In the genomic region with DNA sequence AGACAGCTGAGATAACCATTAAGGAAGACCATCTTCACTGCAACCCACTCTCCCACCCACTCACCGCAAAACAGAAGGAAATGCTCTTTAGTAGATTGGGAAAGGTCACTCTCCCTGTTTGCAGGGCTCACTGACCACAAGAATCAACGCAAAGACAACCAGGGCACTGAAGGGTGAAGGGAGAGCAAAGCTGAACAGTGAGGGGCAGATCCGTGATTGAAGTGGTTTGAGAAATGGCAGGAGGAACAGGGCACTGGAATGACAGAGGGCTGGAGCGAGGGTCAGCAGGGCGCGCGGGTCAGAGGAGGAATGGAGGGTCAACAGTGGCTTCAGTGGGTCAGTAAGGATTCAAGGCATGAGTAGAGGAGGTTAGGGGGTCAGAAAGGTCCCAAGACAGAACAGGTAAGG, we compare ENCODE assay signal across 8 cellular contexts. TPM values are rescaled to one million over a fixed set of nuclear protein-coding genes. Genes with fewer than 3 reads are reported as not detected.
DNase-seq lines count a peak whose midpoint lies in the region; ATAC-seq and TF ChIP-seq lines count a peak whose summit lies in the region.

No MANE protein-coding gene starts in this region.

- H3K27ac Mint-ChIP-seq in activated CD4-positive, alpha-beta memory T cell treated with anti-CD3 and anti-CD28 coated beads, Interleukin-2, amount 10 ng/mL, durations not matched to agents 7 days and 5 days: peak overlapping the region; percentile 91

- peaks cover 42% of the 10 kb centered on the region for H3K36me3 Mint-ChIP-seq in activated CD4-positive, alpha-beta memory T cell treated with anti-CD3 and anti-CD28 coated beads, Interleukin-2, amount 10 ng/mL, durations not matched to agents 7 days and 5 days (ENCODE audit: low read depth)

- no peaks in the 10 kb centered on the region for H3K27me3 ChIP-seq in DOHH2 (ENCODE audit: control insufficient read depth, low read length)

- ATAC-seq in HG02885 (IDR thresholded peaks at IDR 0.05; ENCODE audit: poor library complexity, unreplicated experiment) (peak; percentile 1), GM19324 (IDR thresholded peaks at IDR 0.05; ENCODE audit: low FRiP score, unreplicated experiment) (no peak), HG03139 (IDR thresholded peaks at IDR 0.05; ENCODE audit: unreplicated experiment) (no peak), HG03108 (IDR thresholded peaks at IDR 0.05; ENCODE audit: unreplicated experiment) (no peak)

- H3K4me1 ChIP-seq in DOHH2 (ENCODE audit: control insufficient read depth, low read length): peaks cover 44% of the 10 kb centered on the region

- H3K9me3 ChIP-seq in DOHH2 (ENCODE audit: control insufficient read depth, insufficient read depth, low read length): no peaks in the 10 kb centered on the region

- H3K27me3 Mint-ChIP-seq in activated CD4-positive, alpha-beta memory T cell treated with anti-CD3 and anti-CD28 coated beads, Interleukin-2, amount 10 ng/mL, durations not matched to agents 7 days and 5 days: no peaks in the 10 kb centered on the region

- CTCF ChIA-PET in activated CD4-positive, alpha-beta memory T cell treated with anti-CD3 and anti-CD28 coated beads, Interleukin-2, amount 10 ng/mL, durations not matched to agents 7 days and 5 days (lab: Charles Lee): interaction anchor here (1.7 to 2.1 kb wide), 2 partner anchors 12 to 19 kb away, joined by 5 to 8 read pairs; a partner anchor contains a TSS

- peak overlapping the region; percentile 90 for H3K4me2 ChIP-seq in DOHH2 (ENCODE audit: low read length)

- peaks cover 55% of the 10 kb centered on the region for H3K79me2 ChIP-seq in DOHH2 (ENCODE audit: control insufficient read depth, low read length)

- DNase-seq in activated CD4-positive, alpha-beta memory T cell treated with anti-CD3 and anti-CD28 coated beads, Interleukin-2, amount 10 ng/mL, durations not matched to agents 7 days and 5 days: no peak

- no peaks in the 10 kb centered on the region for H3K9me3 Mint-ChIP-seq in activated CD4-positive, alpha-beta memory T cell treated with anti-CD3 and anti-CD28 coated beads, Interleukin-2, amount 10 ng/mL, durations not matched to agents 7 days and 5 days

- no peaks in the 10 kb centered on the region for H3K9me2 ChIP-seq in DOHH2 (replicated peaks; ENCODE audit: control insufficient read depth, low read length)

- no peak for TF ChIP-seq CTCF in DOHH2 (IDR thresholded peaks at IDR 0.05; ENCODE audit: low read depth, low read length, poor library complexity, severe bottlenecking)

- POLR2A ChIA-PET in activated CD4-positive, alpha-beta memory T cell treated with anti-CD3 and anti-CD28 coated beads, Interleukin-2, amount 10 ng/mL, durations not matched to agents 7 days and 5 days (lab: Charles Lee): interaction anchor here (1.1 to 3.5 kb wide), 3 partner anchors 9 to 335 kb away, joined by 5 to 36 read pairs (median 5); a partner anchor contains a TSS

- peaks cover 4% of the 10 kb centered on the region; the same call in 1 of the 2 replicates for H4K20me1 ChIP-seq in DOHH2 (ENCODE audit: control insufficient read depth, insufficient read depth, low read depth, low read length)

- H3K4me3 ChIP-seq in DOHH2 (ENCODE audit: low read length) (peak overlapping the region; percentile 82), iPS-11a (ENCODE audit: low read depth, low read length) (peak overlapping the region; percentile 98), skin epidermis (peak overlapping the region; percentile 54 to 92 (median 75))

- H3F3A ChIP-seq in DOHH2 (ENCODE audit: control insufficient read depth, insufficient read depth): no peaks in the 10 kb centered on the region

- H3K27ac ChIP-seq in DOHH2 (ENCODE audit: low read depth, low read length): peak overlapping the region; percentile 47
- peak overlapping the region; percentile 66 to 94 (median 90) for H3K27ac ChIP-seq in skin epidermis

- H3K36me3 ChIP-seq in DOHH2 (ENCODE audit: control insufficient read depth, low read length): peaks cover 25% of the 10 kb centered on the region

- peak overlapping the region; percentile 98 for H3K4me3 Mint-ChIP-seq in activated CD4-positive, alpha-beta memory T cell treated with anti-CD3 and anti-CD28 coated beads, Interleukin-2, amount 10 ng/mL, durations not matched to agents 7 days and 5 days

- peaks cover 67% of the 10 kb centered on the region for H3K4me1 Mint-ChIP-seq in activated CD4-positive, alpha-beta memory T cell treated with anti-CD3 and anti-CD28 coated beads, Interleukin-2, amount 10 ng/mL, durations not matched to agents 7 days and 5 days

RNA-seq across cellular contexts. Expression of a gene that starts 0.5 kb away (rescaled TPM):
- total RNA-seq in activated CD4-positive, alpha-beta memory T cell treated with anti-CD3 and anti-CD28 coated beads, Interleukin-2, amount 10 ng/mL, durations not matched to agents 7 days and 5 days: 10 to 100 TPM; 34.5 to 36.1 TPM

RNA-seq across cellular contexts. Expression of a gene that starts 11.6 kb away (rescaled TPM):
- 10 to 100 TPM; 47.1 to 48.8 TPM for total RNA-seq in activated CD4-positive, alpha-beta memory T cell treated with anti-CD3 and anti-CD28 coated beads, Interleukin-2, amount 10 ng/mL, durations not matched to agents 7 days and 5 days
